1 cellular context compared by ENCODE assay signal in genomic region chr16:67246945-67247697, GRCh38.
A peak's percentile ranks its signal among the peaks of the same experiment; 100 is the strongest.
TF ChIP-seq lines count a peak whose summit lies in the region.

Gene FHOD1 (minus strand): TSS chr16:67247481. CDS start chr16:67247410, 71 bp downstream.

TF ChIP-seq in K562, 482 proteins besides CTCF, POLR2A, EP300 and RAD21 (continued from another document and continues in another):
- no peak for TF ChIP-seq REST (CRISPR knock-in tag; IDR thresholded peaks at IDR 0.05; ENCODE audit: low read depth)
- no peak for TF ChIP-seq ZFP91 (CRISPR knock-in tag; IDR thresholded peaks at IDR 0.05)
- no peak for TF ChIP-seq AFF1 (IDR thresholded peaks at IDR 0.05; ENCODE audit: low read depth in 1 of 2, partially characterized antibody in 2 of 2)
- no peak for TF ChIP-seq GABPB2 (CRISPR knock-in tag; conservative IDR thresholded peaks at IDR 0.05)
- TF ChIP-seq SPI1 (IDR thresholded peaks at IDR 0.05; ENCODE audit: borderline replicate concordance, low read depth, low read length), result no peak
- peak; percentile 82; the same call in 1 of the 2 replicates for TF ChIP-seq TFAP4 (CRISPR knock-in tag; IDR thresholded peaks at IDR 0.05; ENCODE audit: borderline replicate concordance)
- no peak for TF ChIP-seq RUNX1 (IDR thresholded peaks at IDR 0.05; ENCODE audit: low read depth)
- TF ChIP-seq RFX5 (IDR thresholded peaks at IDR 0.05; ENCODE audit: low read depth, low read length), result no peak
- TF ChIP-seq CHD2 (IDR thresholded peaks at IDR 0.05; ENCODE audit: low read depth, low read length), result peak; percentile 87
- no peak for TF ChIP-seq HEY1 (CRISPR knock-in tag; IDR thresholded peaks at IDR 0.05; ENCODE audit: borderline replicate concordance)
- no peak for TF ChIP-seq TFAM (CRISPR knock-in tag; conservative IDR thresholded peaks at IDR 0.05)
- TF ChIP-seq ZBTB33 (CRISPR knock-in tag; IDR thresholded peaks at IDR 0.05), result peak; percentile 39; the same call in 1 of the 2 replicates
- no peak for TF ChIP-seq ZNF277 (CRISPR knock-in tag; IDR thresholded peaks at IDR 0.05; ENCODE audit: borderline replicate concordance)
- TF ChIP-seq RNF219 (CRISPR knock-in tag; IDR thresholded peaks at IDR 0.05), result no peak
- no peak for TF ChIP-seq ZNF146 (CRISPR knock-in tag; IDR thresholded peaks at IDR 0.05; ENCODE audit: unreplicated experiment)
- no peak for TF ChIP-seq ZBTB26 (CRISPR knock-in tag; IDR thresholded peaks at IDR 0.05)
- TF ChIP-seq GTF2E2 (tag; IDR thresholded peaks at IDR 0.05), result no peak
- TF ChIP-seq SIRT6 (IDR thresholded peaks at IDR 0.05; ENCODE audit: low read depth, low read length), result no peak
- TF ChIP-seq MXI1 (IDR thresholded peaks at IDR 0.05; ENCODE audit: low read depth, low read length), result no peak
- TF ChIP-seq NCOA1 (IDR thresholded peaks at IDR 0.05; ENCODE audit: low read depth), result no peak
- no peak; a peak in 1 of 4 replicates for TF ChIP-seq NONO (IDR thresholded peaks at IDR 0.05; ENCODE audit: low read depth in 2 of 2, low read length in 1 of 2)
- no peak for TF ChIP-seq BDP1 (IDR thresholded peaks at IDR 0.05; ENCODE audit: insufficient read depth, insufficient read length)
- no peak for TF ChIP-seq PTTG1 (tag; IDR thresholded peaks at IDR 0.05; ENCODE audit: low read depth)
- TF ChIP-seq MYC (IDR thresholded peaks at IDR 0.05; ENCODE audit: low read depth, low read length), result 0 out of 2 replicates have a peak, but pooled peaks have one; percentile 45
- TF ChIP-seq MYC (CRISPR knock-in tag; IDR thresholded peaks at IDR 0.05; ENCODE audit: borderline replicate concordance, low read depth), result 0 out of 2 replicates have a peak, but pooled peaks have one; percentile 21
- peak; percentile 46 for TF ChIP-seq HNRNPLL (IDR thresholded peaks at IDR 0.05; ENCODE audit: low read depth, low read length, poor library complexity, severe bottlenecking)
- TF ChIP-seq NFATC3 (IDR thresholded peaks at IDR 0.05), result no peak
- no peak for TF ChIP-seq ZNF280A (IDR thresholded peaks at IDR 0.05; ENCODE audit: low read depth, partially characterized antibody)
- TF ChIP-seq ZNF511 (CRISPR knock-in tag; IDR thresholded peaks at IDR 0.05), result peak; percentile 64; the same call in 1 of the 2 replicates
- TF ChIP-seq DPF2 (IDR thresholded peaks at IDR 0.05), result no peak
- TF ChIP-seq TBL1XR1 (IDR thresholded peaks at IDR 0.05; ENCODE audit: low read length in 2 of 2), result no peak
- TF ChIP-seq ZNF121 (CRISPR knock-in tag; conservative IDR thresholded peaks at IDR 0.05), result no peak
- TF ChIP-seq NKRF (IDR thresholded peaks at IDR 0.05; ENCODE audit: borderline replicate concordance), result 0 out of 2 replicates have a peak, but pooled peaks have one; percentile 11
- TF ChIP-seq ZNF232 (CRISPR knock-in tag; IDR thresholded peaks at IDR 0.05), result no peak
- no peak for TF ChIP-seq HNRNPUL1 (IDR thresholded peaks at IDR 0.05; ENCODE audit: low read length)
- no peak; the same call in 1 of the 2 replicates for TF ChIP-seq ZEB2 (IDR thresholded peaks at IDR 0.05)
- no peak for TF ChIP-seq ZSCAN32 (CRISPR knock-in tag; IDR thresholded peaks at IDR 0.05)
- TF ChIP-seq KDM2B (CRISPR knock-in tag; IDR thresholded peaks at IDR 0.05), result peak; percentile 78; the same call in 1 of the 2 replicates
